Comparison of ENCODE assay signal across 9 cellular contexts in the genomic region with DNA sequence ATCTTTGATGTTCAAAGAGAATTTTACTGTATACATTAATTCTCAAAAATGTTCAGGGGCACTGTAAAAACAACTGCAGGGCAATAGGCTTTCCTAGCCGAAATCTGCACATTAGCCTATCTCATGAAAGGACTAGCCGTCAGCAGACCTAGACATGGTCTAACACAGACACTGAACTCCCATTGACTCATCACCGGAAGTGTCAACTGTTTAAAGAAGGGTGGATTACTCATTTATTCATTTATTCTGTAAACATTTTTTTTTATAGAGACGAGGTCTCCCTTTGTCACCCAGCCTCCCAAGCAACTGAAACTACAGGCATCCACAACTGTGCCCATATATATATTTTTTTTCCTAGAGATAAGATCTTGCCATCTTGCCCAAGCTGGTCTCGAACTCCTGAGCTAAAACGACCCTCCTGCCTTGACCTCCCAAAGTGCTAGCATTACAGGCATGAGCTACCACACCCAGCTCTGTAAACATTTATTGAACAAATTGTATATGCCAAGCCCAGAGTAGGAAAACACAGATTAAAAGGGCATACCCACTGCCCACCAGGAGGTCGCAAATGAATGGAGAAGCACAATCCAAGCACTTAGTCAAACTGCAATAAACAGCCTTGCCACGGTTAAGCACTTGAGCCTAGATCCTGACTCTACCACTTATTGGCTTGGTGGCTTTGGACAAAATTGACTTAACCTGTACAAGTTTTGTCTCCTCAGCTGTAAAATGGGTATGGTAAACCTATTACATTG. TPM values are rescaled to one million over a fixed set of nuclear protein-coding genes. Genes with fewer than 3 reads are reported as not detected.
DNase-seq lines count a peak whose midpoint lies in the region; ATAC-seq and TF ChIP-seq lines count a peak whose summit lies in the region.
"Had no signal": no experiment of that assay in that cellular context is flagged by ENCODE, and none has a peak within 500 bp of the region (broad histone marks: within the 10 kb centered on the region; RNA-seq: fewer than 3 reads in every experiment).

No MANE protein-coding gene starts in this region.

- no peak overlapping the region for H3K4me3 ChIP-seq in dorsolateral prefrontal cortex

- H3K9me3 Mint-ChIP-seq in activated T-helper 1 cell treated with anti-CD3 and anti-CD28 coated beads, Interleukin-12 subunit alpha, Interleukin-12 subunit beta, Interleukin-2, Interleukin-4 antibody, amounts not matched to agents 30 ng/mL and 10 ng/mL and 1 ng/mL, durations not matched to agents 14 hours and 24 hours and 36 hours: no peaks in the 10 kb centered on the region

- no peak overlapping the region for H3K27ac Mint-ChIP-seq in activated T-helper 1 cell treated with anti-CD3 and anti-CD28 coated beads, Interleukin-12 subunit alpha, Interleukin-12 subunit beta, Interleukin-2, Interleukin-4 antibody, amounts not matched to agents 30 ng/mL and 10 ng/mL and 1 ng/mL, durations not matched to agents 14 hours and 24 hours and 36 hours

- DNase-seq in DMS53 treated with DMSO at 0.1 percent for 48 hours (lab: John Stamatoyannopoulos, UW; ENCODE audit: unreplicated experiment) (peak; percentile 99), M059J (ENCODE audit: low read depth) (peak; percentile 98), dorsolateral prefrontal cortex (no peak), amygdala (lab: John Stamatoyannopoulos, UW) (no peak)
- DNase-seq in activated effector memory CD4-positive, alpha-beta T cell treated with Interleukin-2 at 50 U/mL for 16 hours: no peak
- no peak for DNase-seq in activated T-helper 1 cell treated with anti-CD3 and anti-CD28 coated beads, Interleukin-12 subunit alpha, Interleukin-12 subunit beta, Interleukin-2, Interleukin-4 antibody, amounts not matched to agents 30 ng/mL and 10 ng/mL and 1 ng/mL, durations not matched to agents 14 hours and 24 hours and 36 hours (ENCODE audit: low spot score)

- TF ChIP-seq CTCF in dorsolateral prefrontal cortex (IDR thresholded peaks at IDR 0.05 in 54 of 56, conservative IDR thresholded peaks at IDR 0.05 in 2 of 56; ENCODE audit: low read depth in 1 of 56, partially characterized antibody in 56 of 56): no peak

- ATAC-seq in GM21529 (IDR thresholded peaks at IDR 0.05; ENCODE audit: unreplicated experiment): peak; percentile 82
- ATAC-seq in HG02970 (IDR thresholded peaks at IDR 0.05; ENCODE audit: low FRiP score, unreplicated experiment): no peak

- H3K27me3 ChIP-seq in dorsolateral prefrontal cortex: no peaks in the 10 kb centered on the region

- no peak overlapping the region for H3K4me3 Mint-ChIP-seq in activated T-helper 1 cell treated with anti-CD3 and anti-CD28 coated beads, Interleukin-12 subunit alpha, Interleukin-12 subunit beta, Interleukin-2, Interleukin-4 antibody, amounts not matched to agents 30 ng/mL and 10 ng/mL and 1 ng/mL, durations not matched to agents 14 hours and 24 hours and 36 hours

- no peaks in the 10 kb centered on the region for H3K27me3 Mint-ChIP-seq in activated T-helper 1 cell treated with anti-CD3 and anti-CD28 coated beads, Interleukin-12 subunit alpha, Interleukin-12 subunit beta, Interleukin-2, Interleukin-4 antibody, amounts not matched to agents 30 ng/mL and 10 ng/mL and 1 ng/mL, durations not matched to agents 14 hours and 24 hours and 36 hours (ENCODE audit: insufficient read depth)

- H3K27ac ChIP-seq in dorsolateral prefrontal cortex: peak overlapping the region in 46 of 59 donors; percentile 3 to 78 (median 47)
- H3K27ac ChIP-seq: HL-60 had no signal

- intact Hi-C loops in dorsolateral prefrontal cortex (cut with DNase I): no loop called here
- intact Hi-C loops in activated T-helper 1 cell treated with anti-CD3 and anti-CD28 coated beads, Interleukin-12 subunit alpha, Interleukin-12 subunit beta, Interleukin-2, Interleukin-4 antibody, amounts not matched to agents 30 ng/mL and 10 ng/mL and 1 ng/mL, durations not matched to agents 14 hours and 24 hours and 36 hours (cut with micrococcal nuclease): no loop called here

- H3K36me3 Mint-ChIP-seq in activated T-helper 1 cell treated with anti-CD3 and anti-CD28 coated beads, Interleukin-12 subunit alpha, Interleukin-12 subunit beta, Interleukin-2, Interleukin-4 antibody, amounts not matched to agents 30 ng/mL and 10 ng/mL and 1 ng/mL, durations not matched to agents 14 hours and 24 hours and 36 hours (ENCODE audit: low read depth): no peaks in the 10 kb centered on the region

- peaks cover 10% of the 10 kb centered on the region for H3K4me1 Mint-ChIP-seq in activated T-helper 1 cell treated with anti-CD3 and anti-CD28 coated beads, Interleukin-12 subunit alpha, Interleukin-12 subunit beta, Interleukin-2, Interleukin-4 antibody, amounts not matched to agents 30 ng/mL and 10 ng/mL and 1 ng/mL, durations not matched to agents 14 hours and 24 hours and 36 hours (ENCODE audit: low read depth)

RNA-seq across cellular contexts. Expression of a gene that starts 26.6 kb away (rescaled TPM):
- 9.4 and 12.2 TPM in 2 replicates for total RNA-seq in M059J (2014; rRNA removed; shearing (Covaris generic))
- total RNA-seq in dorsolateral prefrontal cortex: 100 to 1,000 TPM in 7 of 120 experiments, 10 to 100 TPM in 113; 47.5 to 117 (median 77.0) TPM
- total RNA-seq in activated T-helper 1 cell treated with anti-CD3 and anti-CD28 coated beads, Interleukin-12 subunit alpha, Interleukin-12 subunit beta, Interleukin-2, Interleukin-4 antibody, amounts not matched to agents 30 ng/mL and 10 ng/mL and 1 ng/mL, durations not matched to agents 14 hours and 24 hours and 36 hours: 15.2 and 16.0 TPM in 2 replicates

Comparison
In these comparisons a context has a peak if more than half of its experiments do, and no peak if none do; other contexts are left out.
1. DNase-seq: peak in DMS53 treated with DMSO at 0.1 percent for 48 hours (single experiment) and M059J (single experiment); none in dorsolateral prefrontal cortex (0 of 10), amygdala (0 of 56), activated effector memory CD4-positive, alpha-beta T cell treated with Interleukin-2 at 50 U/mL for 16 hours (single experiment) and activated T-helper 1 cell treated with anti-CD3 and anti-CD28 coated beads, Interleukin-12 subunit alpha, Interleukin-12 subunit beta, Interleukin-2, Interleukin-4 antibody, amounts not matched to agents 30 ng/mL and 10 ng/mL and 1 ng/mL, durations not matched to agents 14 hours and 24 hours and 36 hours (single experiment).